1 cellular context compared by ENCODE assay signal in genomic region chr14:20469890-20470858, GRCh38.
TF ChIP-seq lines count a peak whose summit lies in the region.

No MANE protein-coding gene starts in this region.

TF ChIP-seq in HepG2, 621 proteins besides CTCF, POLR2A, EP300 and RAD21 (continued from another document and continues in another):
- TF ChIP-seq AFF4 (CRISPR knock-in tag; IDR thresholded peaks at IDR 0.05) (no peak), CREB3 (CRISPR knock-in tag; IDR thresholded peaks at IDR 0.05) (no peak), KDM2A (CRISPR knock-in tag; IDR thresholded peaks at IDR 0.05; ENCODE audit: borderline replicate concordance, low read depth) (no peak), HES4 (CRISPR knock-in tag; IDR thresholded peaks at IDR 0.05; ENCODE audit: borderline replicate concordance) (no peak), THAP11 (CRISPR knock-in tag; IDR thresholded peaks at IDR 0.05) (no peak), ZMYM2 (CRISPR knock-in tag; IDR thresholded peaks at IDR 0.05) (no peak), MIER2 (CRISPR knock-in tag; IDR thresholded peaks at IDR 0.05) (no peak), KDM3A (CRISPR knock-in tag; IDR thresholded peaks at IDR 0.05; ENCODE audit: low read depth) (no peak), ZNF234 (CRISPR knock-in tag; conservative IDR thresholded peaks at IDR 0.05) (0 out of 2 replicates have a peak, but pooled peaks have one; percentile 48), ZNF564 (CRISPR knock-in tag; IDR thresholded peaks at IDR 0.05) (no peak), ASH2L (IDR thresholded peaks at IDR 0.05; ENCODE audit: insufficient read length, low read depth, low read length) (peak; percentile 5), ZNF577 (CRISPR knock-in tag; IDR thresholded peaks at IDR 0.05; ENCODE audit: borderline replicate concordance, low read depth) (no peak), EED (CRISPR knock-in tag; IDR thresholded peaks at IDR 0.05) (no peak), ZNF331 (CRISPR knock-in tag; IDR thresholded peaks at IDR 0.05) (peak; percentile 60), PAWR (CRISPR knock-in tag; IDR thresholded peaks at IDR 0.05; ENCODE audit: borderline replicate concordance) (no peak), LCORL (IDR thresholded peaks at IDR 0.05) (no peak), LCORL (CRISPR knock-in tag; IDR thresholded peaks at IDR 0.05) (no peak), NFIC (IDR thresholded peaks at IDR 0.05; ENCODE audit: low read length) (no peak; the same call in 1 of the 2 replicates), ZNF20 (CRISPR knock-in tag; IDR thresholded peaks at IDR 0.05) (no peak), SP4 (CRISPR knock-in tag; IDR thresholded peaks at IDR 0.05) (no peak; the same call in 1 of the 2 replicates), MYC (CRISPR knock-in tag; IDR thresholded peaks at IDR 0.05; ENCODE audit: borderline replicate concordance) (no peak; the same call in 1 of the 2 replicates), E2F1 (CRISPR knock-in tag; IDR thresholded peaks at IDR 0.05) (peak; percentile 79), ZNF83 (CRISPR knock-in tag; IDR thresholded peaks at IDR 0.05; ENCODE audit: borderline replicate concordance) (no peak), JDP2 (CRISPR knock-in tag; IDR thresholded peaks at IDR 0.05; ENCODE audit: borderline replicate concordance) (no peak), ZNF781 (CRISPR knock-in tag; IDR thresholded peaks at IDR 0.05; ENCODE audit: borderline replicate concordance, not compliant biosample characterization) (peak; percentile 55), ZNF746 (CRISPR knock-in tag; IDR thresholded peaks at IDR 0.05) (0 out of 2 replicates have a peak, but pooled peaks have one; percentile 24), ZNF512B (CRISPR knock-in tag; IDR thresholded peaks at IDR 0.05; ENCODE audit: borderline replicate concordance) (peak; percentile 52; the same call in 1 of the 2 replicates), DNMT1 (CRISPR knock-in tag; IDR thresholded peaks at IDR 0.05) (no peak), ZSCAN9 (CRISPR knock-in tag; IDR thresholded peaks at IDR 0.05; ENCODE audit: borderline replicate concordance) (no peak), KMT2B (CRISPR knock-in tag; IDR thresholded peaks at IDR 0.05) (peak; percentile 68; the same call in 1 of the 2 replicates), ELF3 (CRISPR knock-in tag; IDR thresholded peaks at IDR 0.05) (peak; percentile 52; the same call in 1 of the 2 replicates), ZNF432 (CRISPR knock-in tag; IDR thresholded peaks at IDR 0.05; ENCODE audit: borderline replicate concordance) (no peak), XRCC5 (optimal IDR thresholded peaks at IDR 0.05; ENCODE audit: low read length) (peak; percentile 50), HNF4G (IDR thresholded peaks at IDR 0.05; ENCODE audit: borderline replicate concordance, low read depth, low read length) (no peak; the same call in 1 of the 2 replicates), HNF4G (CRISPR knock-in tag; IDR thresholded peaks at IDR 0.05; ENCODE audit: borderline replicate concordance, low read depth) (no peak), ATF7-NPFF (CRISPR knock-in tag; IDR thresholded peaks at IDR 0.05; ENCODE audit: low read depth) (no peak)
- TF ChIP-seq, protein P1, sequence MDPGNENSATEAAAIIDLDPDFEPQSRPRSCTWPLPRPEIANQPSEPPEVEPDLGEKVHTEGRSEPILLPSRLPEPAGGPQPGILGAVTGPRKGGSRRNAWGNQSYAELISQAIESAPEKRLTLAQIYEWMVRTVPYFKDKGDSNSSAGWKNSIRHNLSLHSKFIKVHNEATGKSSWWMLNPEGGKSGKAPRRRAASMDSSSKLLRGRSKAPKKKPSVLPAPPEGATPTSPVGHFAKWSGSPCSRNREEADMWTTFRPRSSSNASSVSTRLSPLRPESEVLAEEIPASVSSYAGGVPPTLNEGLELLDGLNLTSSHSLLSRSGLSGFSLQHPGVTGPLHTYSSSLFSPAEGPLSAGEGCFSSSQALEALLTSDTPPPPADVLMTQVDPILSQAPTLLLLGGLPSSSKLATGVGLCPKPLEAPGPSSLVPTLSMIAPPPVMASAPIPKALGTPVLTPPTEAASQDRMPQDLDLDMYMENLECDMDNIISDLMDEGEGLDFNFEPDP (CRISPR knock-in tag; conservative IDR thresholded peaks at IDR 0.05), result no peak
- TF ChIP-seq, protein P2, sequence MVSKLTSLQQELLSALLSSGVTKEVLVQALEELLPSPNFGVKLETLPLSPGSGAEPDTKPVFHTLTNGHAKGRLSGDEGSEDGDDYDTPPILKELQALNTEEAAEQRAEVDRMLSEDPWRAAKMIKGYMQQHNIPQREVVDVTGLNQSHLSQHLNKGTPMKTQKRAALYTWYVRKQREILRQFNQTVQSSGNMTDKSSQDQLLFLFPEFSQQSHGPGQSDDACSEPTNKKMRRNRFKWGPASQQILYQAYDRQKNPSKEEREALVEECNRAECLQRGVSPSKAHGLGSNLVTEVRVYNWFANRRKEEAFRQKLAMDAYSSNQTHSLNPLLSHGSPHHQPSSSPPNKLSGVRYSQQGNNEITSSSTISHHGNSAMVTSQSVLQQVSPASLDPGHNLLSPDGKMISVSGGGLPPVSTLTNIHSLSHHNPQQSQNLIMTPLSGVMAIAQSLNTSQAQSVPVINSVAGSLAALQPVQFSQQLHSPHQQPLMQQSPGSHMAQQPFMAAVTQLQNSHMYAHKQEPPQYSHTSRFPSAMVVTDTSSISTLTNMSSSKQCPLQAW (CRISPR knock-in tag; IDR thresholded peaks at IDR 0.05), result no peak; the same call in 1 of the 2 replicates
- TF ChIP-seq, protein P3, sequence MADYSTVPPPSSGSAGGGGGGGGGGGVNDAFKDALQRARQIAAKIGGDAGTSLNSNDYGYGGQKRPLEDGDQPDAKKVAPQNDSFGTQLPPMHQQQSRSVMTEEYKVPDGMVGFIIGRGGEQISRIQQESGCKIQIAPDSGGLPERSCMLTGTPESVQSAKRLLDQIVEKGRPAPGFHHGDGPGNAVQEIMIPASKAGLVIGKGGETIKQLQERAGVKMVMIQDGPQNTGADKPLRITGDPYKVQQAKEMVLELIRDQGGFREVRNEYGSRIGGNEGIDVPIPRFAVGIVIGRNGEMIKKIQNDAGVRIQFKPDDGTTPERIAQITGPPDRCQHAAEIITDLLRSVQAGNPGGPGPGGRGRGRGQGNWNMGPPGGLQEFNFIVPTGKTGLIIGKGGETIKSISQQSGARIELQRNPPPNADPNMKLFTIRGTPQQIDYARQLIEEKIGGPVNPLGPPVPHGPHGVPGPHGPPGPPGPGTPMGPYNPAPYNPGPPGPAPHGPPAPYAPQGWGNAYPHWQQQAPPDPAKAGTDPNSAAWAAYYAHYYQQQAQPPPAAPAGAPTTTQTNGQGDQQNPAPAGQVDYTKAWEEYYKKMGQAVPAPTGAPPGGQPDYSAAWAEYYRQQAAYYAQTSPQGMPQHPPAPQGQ (CRISPR knock-in tag; IDR thresholded peaks at IDR 0.05; ENCODE audit: borderline replicate concordance), result no peak
- TF ChIP-seq, protein P4, sequence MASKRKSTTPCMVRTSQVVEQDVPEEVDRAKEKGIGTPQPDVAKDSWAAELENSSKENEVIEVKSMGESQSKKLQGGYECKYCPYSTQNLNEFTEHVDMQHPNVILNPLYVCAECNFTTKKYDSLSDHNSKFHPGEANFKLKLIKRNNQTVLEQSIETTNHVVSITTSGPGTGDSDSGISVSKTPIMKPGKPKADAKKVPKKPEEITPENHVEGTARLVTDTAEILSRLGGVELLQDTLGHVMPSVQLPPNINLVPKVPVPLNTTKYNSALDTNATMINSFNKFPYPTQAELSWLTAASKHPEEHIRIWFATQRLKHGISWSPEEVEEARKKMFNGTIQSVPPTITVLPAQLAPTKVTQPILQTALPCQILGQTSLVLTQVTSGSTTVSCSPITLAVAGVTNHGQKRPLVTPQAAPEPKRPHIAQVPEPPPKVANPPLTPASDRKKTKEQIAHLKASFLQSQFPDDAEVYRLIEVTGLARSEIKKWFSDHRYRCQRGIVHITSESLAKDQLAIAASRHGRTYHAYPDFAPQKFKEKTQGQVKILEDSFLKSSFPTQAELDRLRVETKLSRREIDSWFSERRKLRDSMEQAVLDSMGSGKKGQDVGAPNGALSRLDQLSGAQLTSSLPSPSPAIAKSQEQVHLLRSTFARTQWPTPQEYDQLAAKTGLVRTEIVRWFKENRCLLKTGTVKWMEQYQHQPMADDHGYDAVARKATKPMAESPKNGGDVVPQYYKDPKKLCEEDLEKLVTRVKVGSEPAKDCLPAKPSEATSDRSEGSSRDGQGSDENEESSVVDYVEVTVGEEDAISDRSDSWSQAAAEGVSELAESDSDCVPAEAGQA (IDR thresholded peaks at IDR 0.05; ENCODE audit: low read depth), result no peak
- TF ChIP-seq, protein P4 (CRISPR knock-in tag; IDR thresholded peaks at IDR 0.05; ENCODE audit: borderline replicate concordance), result no peak
- TF ChIP-seq, protein P5, sequence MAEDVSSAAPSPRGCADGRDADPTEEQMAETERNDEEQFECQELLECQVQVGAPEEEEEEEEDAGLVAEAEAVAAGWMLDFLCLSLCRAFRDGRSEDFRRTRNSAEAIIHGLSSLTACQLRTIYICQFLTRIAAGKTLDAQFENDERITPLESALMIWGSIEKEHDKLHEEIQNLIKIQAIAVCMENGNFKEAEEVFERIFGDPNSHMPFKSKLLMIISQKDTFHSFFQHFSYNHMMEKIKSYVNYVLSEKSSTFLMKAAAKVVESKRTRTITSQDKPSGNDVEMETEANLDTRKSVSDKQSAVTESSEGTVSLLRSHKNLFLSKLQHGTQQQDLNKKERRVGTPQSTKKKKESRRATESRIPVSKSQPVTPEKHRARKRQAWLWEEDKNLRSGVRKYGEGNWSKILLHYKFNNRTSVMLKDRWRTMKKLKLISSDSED (CRISPR knock-in tag; IDR thresholded peaks at IDR 0.05), result no peak
